26 cellular contexts compared by ENCODE assay signal in the genomic region with DNA sequence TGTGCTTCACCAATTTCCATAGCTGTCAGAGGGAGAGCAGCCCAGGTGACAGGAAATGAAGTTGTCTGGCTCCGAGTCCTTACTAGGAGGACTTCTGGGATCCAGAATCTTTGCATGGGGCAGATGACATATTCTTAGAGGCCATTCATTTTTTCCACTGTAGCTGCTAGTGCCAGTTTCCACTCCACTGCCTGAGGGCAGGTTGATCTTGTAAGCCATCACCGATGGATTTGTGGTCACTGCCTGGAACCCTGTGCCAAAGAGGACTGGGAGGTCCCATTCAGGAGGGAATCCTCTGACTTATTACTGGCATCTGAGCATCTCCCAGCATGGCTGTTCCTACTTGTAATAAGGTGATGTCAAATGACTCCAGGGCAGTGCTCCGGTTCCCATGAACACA.
DNase-seq lines count a peak whose midpoint lies in the region; FAIRE-seq and TF ChIP-seq lines count a peak whose summit lies in the region.
"Had no signal": no experiment of that assay in that cellular context is flagged by ENCODE, and none has a peak within 500 bp of the region (broad histone marks: within the 10 kb centered on the region; RNA-seq: fewer than 3 reads in every experiment).

No MANE protein-coding gene starts in this region.

- H3K9me1 ChIP-seq in endothelial cell of umbilical vein (replicated peaks; ENCODE audit: control insufficient read depth, extremely low read depth, insufficient read depth, low read length), result no peaks in the 10 kb centered on the region

- BruUV-seq in endothelial cell of umbilical vein (replicated peaks; lab: Mats Ljungman, UMichigan), result no TSS peak

- H2AFZ ChIP-seq in endothelial cell of umbilical vein (ENCODE audit: low read depth, low read length), result no peak overlapping the region

- H3K36me3 ChIP-seq in BLaER1 treated with 17β-estradiol and CSF1 and Interleukin-3, amounts not matched to agents 10 nM and 100 nM, result peaks cover 0 to 45% (median 25%) of the 10 kb centered on the region in 11 experiments; a peak in 18 of 22 replicates
- no peaks in the 10 kb centered on the region for H3K36me3 ChIP-seq in endothelial cell of umbilical vein (ENCODE audit: control insufficient read depth in 2 of 2, extremely low read depth in 1 of 2, insufficient read depth in 2 of 2, low read length in 2 of 2)
- H3K36me3 ChIP-seq: neutrophil, prostate gland, WERI-Rb-1 had no signal

- no peak for TF ChIP-seq POLR2A in endothelial cell of umbilical vein (IDR thresholded peaks at IDR 0.05; ENCODE audit: low read depth, low read length)

- H3K79me2 ChIP-seq in endothelial cell of umbilical vein (ENCODE audit: control insufficient read depth, insufficient read depth, low read length), result peaks cover 3% of the 10 kb centered on the region

- no peaks in the 10 kb centered on the region for H3K27me3 ChIP-seq in BLaER1 treated with 17β-estradiol and CSF1 and Interleukin-3, amounts not matched to agents 10 nM and 100 nM
- H3K27me3 ChIP-seq in endothelial cell of umbilical vein (ENCODE audit: control insufficient read depth in 2 of 2, insufficient read depth in 2 of 2, low read length in 2 of 2), result no peaks in the 10 kb centered on the region
- H3K27me3 ChIP-seq: esophagus muscularis mucosa, testis had no signal

- H3K9ac ChIP-seq in BLaER1 treated with 17β-estradiol and CSF1 and Interleukin-3, amounts not matched to agents 10 nM and 100 nM, result peak overlapping the region in 1 of 11 experiments; percentile 91; a peak in 3 of 22 replicates
- H3K9ac ChIP-seq in endothelial cell of umbilical vein (replicated peaks; ENCODE audit: extremely low read depth, insufficient read depth, low read length), result no peak overlapping the region

- peak overlapping the region in 5 of 10 experiments; percentile 39 to 89 (median 76); a peak in 8 of 20 replicates for H3K4me3 ChIP-seq in BLaER1 treated with 17β-estradiol and CSF1 and Interleukin-3, amounts not matched to agents 10 nM and 100 nM
- H3K4me3 ChIP-seq in endothelial cell of umbilical vein (replicated peaks in 1 of 3; ENCODE audit: insufficient read depth in 1 of 3, low read depth in 1 of 3, low read length in 3 of 3), result no peak overlapping the region
- H3K4me3 ChIP-seq: esophagus muscularis mucosa, lung, prostate gland, SK-N-MC, testis had no signal

- POLR2A ChIA-PET in endothelial cell of umbilical vein (lab: Charles Lee), result no interaction called here

- no peak for TF ChIP-seq CTCF in endothelial cell of umbilical vein (IDR thresholded peaks at IDR 0.05; ENCODE audit: extremely low read depth in 1 of 2, insufficient read depth in 1 of 2, low read depth in 1 of 2, low read length in 2 of 2)

- H4K20me1 ChIP-seq in BLaER1 treated with 17β-estradiol and CSF1 and Interleukin-3, amounts not matched to agents 10 nM and 100 nM, result peaks cover 0 to 62% (median 37%) of the 10 kb centered on the region in 11 experiments; a peak in 19 of 22 replicates
- H4K20me1 ChIP-seq in endothelial cell of umbilical vein (replicated peaks; ENCODE audit: control insufficient read depth, extremely low read depth, insufficient read depth, low read length), result no peaks in the 10 kb centered on the region

- peak; percentile 8 for FAIRE-seq in endothelial cell of umbilical vein (lab: Jason Lieb, UNC)
- FAIRE-seq: GM12892, GM19239 had no signal

- peaks cover 38 to 66% (median 52%) of the 10 kb centered on the region in 10 experiments for H3K4me1 ChIP-seq in BLaER1 treated with 17β-estradiol and CSF1 and Interleukin-3, amounts not matched to agents 10 nM and 100 nM
- peaks cover 7% of the 10 kb centered on the region for H3K4me1 ChIP-seq in endothelial cell of umbilical vein (ENCODE audit: control insufficient read depth, extremely low read depth, insufficient read depth, low read length)
- H3K4me1 ChIP-seq: prostate gland had no signal

- dilution Hi-C loops in endothelial cell of umbilical vein (cut with MboI; ENCODE audit: extremely low pct_ligation_motif_present, low sequenced_read_pairs), result no loop called here

- CTCF ChIA-PET in endothelial cell of umbilical vein (lab: Charles Lee), result interaction anchor here (1.0 to 1.6 kb wide), 2 partner anchors 16 to 35 kb away, joined by 4 to 7 read pairs; no protein-coding TSS in a partner anchor

- H3K4me2 ChIP-seq in BLaER1 treated with 17β-estradiol and CSF1 and Interleukin-3, amounts not matched to agents 10 nM and 100 nM, result peak overlapping the region; percentile 21 to 95 (median 87); a peak in 19 of 22 replicates
- H3K4me2 ChIP-seq in endothelial cell of umbilical vein (ENCODE audit: insufficient read depth, low read length), result no peak overlapping the region

- H3K9me3 ChIP-seq in BLaER1 treated with 17β-estradiol and CSF1 and Interleukin-3, amounts not matched to agents 10 nM and 100 nM (replicated peaks in 1 of 11), result peaks cover 0 to 5% (median 0%) of the 10 kb centered on the region in 11 experiments; a peak in 3 of 22 replicates
- H3K9me3 ChIP-seq in endothelial cell of umbilical vein (replicated peaks; ENCODE audit: control insufficient read depth, insufficient read depth, low read length), result no peaks in the 10 kb centered on the region
- H3K9me3 ChIP-seq: esophagus muscularis mucosa, neutrophil, prostate gland, testis had no signal

- H3K27ac ChIP-seq in BLaER1 treated with 17β-estradiol and CSF1 and Interleukin-3, amounts not matched to agents 10 nM and 100 nM, result no peak overlapping the region
- H3K27ac ChIP-seq in endothelial cell of umbilical vein (ENCODE audit: insufficient read depth, low read depth, low read length), result no peak overlapping the region
- H3K27ac ChIP-seq: esophagus muscularis mucosa, HL-60, neutrophil, prostate gland, RWPE1, SK-N-MC, testis, WERI-Rb-1 had no signal

- DNase-seq in ELR (ENCODE audit: low read depth) (peak; percentile 6), T1000 (lab: John Stamatoyannopoulos, UW) (peak; percentile 9), endothelial cell of umbilical vein (ENCODE audit: low read depth, low spot score) (no peak), retina (no peak), NCI-H69 (lab: John Stamatoyannopoulos, UW) (no peak), NCI-H345 (lab: John Stamatoyannopoulos, UW) (no peak)
- no peak for DNase-seq in activated effector memory CD4-positive, alpha-beta T cell treated with anti-CD3 and anti-CD28 coated beads, Interleukin-2, amount 50 U/mL, for 16 hours
- DNase-seq: activated CD8-positive, alpha-beta memory T cell treated with anti-CD3 and anti-CD28 coated beads, Interleukin-2, amount 50 U/mL, for 48 hours; activated naive CD4-positive, alpha-beta T cell treated with anti-CD3 and anti-CD28 coated beads, Interleukin-2, amount 50 U/mL, for 16 hours; CD8-positive, alpha-beta memory T cell; effector CD8-positive, alpha-beta T cell; NCI-H1417; NCI-H510A treated with DMSO at 0.1 percent for 48 hours; T-helper 2 cell; testis; WERI-Rb-1 had no signal

- intact Hi-C loops in endothelial cell of umbilical vein (cut with micrococcal nuclease), result no loop called here

TF ChIP-seq in endothelial cell of umbilical vein, 7 proteins besides CTCF, POLR2A, EP300 and RAD21:
- TF ChIP-seq MYC (IDR thresholded peaks at IDR 0.05; ENCODE audit: low read depth, low read length), result no peak

Comparison
In these comparisons a context has a peak if more than half of its experiments do, and no peak if none do; other contexts are left out.
1. DNase-seq: peak in ELR (single experiment) and T1000 (single experiment); none in endothelial cell of umbilical vein (single experiment), retina (single experiment), activated effector memory CD4-positive, alpha-beta T cell treated with anti-CD3 and anti-CD28 coated beads, Interleukin-2, amount 50 U/mL, for 16 hours (single experiment), NCI-H69 (single experiment) and NCI-H345 (single experiment).